ENCODE assay signal across 23 cellular contexts in genomic region chr1:151243683-151244216, GRCh38. TPM values are rescaled to one million over a fixed set of nuclear protein-coding genes. Genes with fewer than 3 reads are reported as not detected.
DNase-seq lines count a peak whose midpoint lies in the region; ATAC-seq and TF ChIP-seq lines count a peak whose summit lies in the region.
"Had no signal": no experiment of that assay in that cellular context is flagged by ENCODE, and none has a peak within 500 bp of the region (broad histone marks: within the 10 kb centered on the region; RNA-seq: fewer than 3 reads in every experiment).

No MANE protein-coding gene starts in this region.

- no peak overlapping the region for H3K27ac ChIP-seq in HEK293 (ENCODE audit: extremely low read depth, low read depth, low read length)
- H3K27ac ChIP-seq: RWPE1 had no signal

- ATAC-seq in activated naive CD8-positive, alpha-beta T cell treated with anti-CD3 and anti-CD28 coated beads, Interleukin-2, amount 50 U/mL, for 24 hours = no peak
- ATAC-seq: GM12878 had no signal

- no peaks in the 10 kb centered on the region for H3K4me1 Mint-ChIP-seq in activated naive CD8-positive, alpha-beta T cell treated with anti-CD3 and anti-CD28 coated beads for 36 hours
- H3K4me1 Mint-ChIP-seq in activated naive CD8-positive, alpha-beta T cell treated with anti-CD3 and anti-CD28 coated beads, Interleukin-2, amount 50 U/mL, for 24 hours = no peaks in the 10 kb centered on the region
- H3K4me1 Mint-ChIP-seq in chondrocyte (ENCODE audit: low read depth) = peaks cover 2% of the 10 kb centered on the region
- H3K4me1 Mint-ChIP-seq in progenitor cell of endocrine pancreas (ENCODE audit: low read depth) = no peaks in the 10 kb centered on the region
- H3K4me1 Mint-ChIP-seq: B cell, CD14-positive monocyte had no signal

- H3K36me3 ChIP-seq in HEK293 (ENCODE audit: control insufficient read depth in 2 of 2, insufficient read depth in 1 of 2, low read length in 2 of 2) = peaks cover 92 to 98% of the 10 kb centered on the region in 2 experiments

- no peaks in the 10 kb centered on the region for H3K27me3 Mint-ChIP-seq in activated naive CD8-positive, alpha-beta T cell treated with anti-CD3 and anti-CD28 coated beads for 36 hours
- H3K27me3 Mint-ChIP-seq in activated naive CD8-positive, alpha-beta T cell treated with anti-CD3 and anti-CD28 coated beads, Interleukin-2, amount 50 U/mL, for 24 hours = no peaks in the 10 kb centered on the region
- no peaks in the 10 kb centered on the region for H3K27me3 Mint-ChIP-seq in chondrocyte (ENCODE audit: low read depth)
- H3K27me3 Mint-ChIP-seq in progenitor cell of endocrine pancreas = no peaks in the 10 kb centered on the region
- H3K27me3 Mint-ChIP-seq: B cell had no signal

- intact Hi-C loops in head of caudate nucleus (cut with DNase I) = no loop called here

- CTCF ChIA-PET in HEK293 (lab: Yijun Ruan, JAX) = interaction anchor here (1.9 kb wide), 1 partner anchor 9 kb away, joined by 11 read pairs; no protein-coding TSS in a partner anchor

- no peak for TF ChIP-seq CTCF in HEK293 (tag by site-specific recombination; IDR thresholded peaks at IDR 0.05)
- TF ChIP-seq CTCF in chondrocyte (IDR thresholded peaks at IDR 0.05) = no peak
- no peak for TF ChIP-seq CTCF in progenitor cell of endocrine pancreas (IDR thresholded peaks at IDR 0.05; ENCODE audit: unreplicated experiment)

- no peaks in the 10 kb centered on the region for H3K9me3 Mint-ChIP-seq in activated naive CD8-positive, alpha-beta T cell treated with anti-CD3 and anti-CD28 coated beads for 36 hours
- H3K9me3 Mint-ChIP-seq in activated naive CD8-positive, alpha-beta T cell treated with anti-CD3 and anti-CD28 coated beads, Interleukin-2, amount 50 U/mL, for 24 hours = no peaks in the 10 kb centered on the region
- no peaks in the 10 kb centered on the region for H3K9me3 Mint-ChIP-seq in chondrocyte (ENCODE audit: low read depth)
- H3K9me3 Mint-ChIP-seq in progenitor cell of endocrine pancreas (ENCODE audit: low read depth) = no peaks in the 10 kb centered on the region

- POLR2A ChIA-PET in HEK293 (lab: Yijun Ruan, JAX) = no interaction called here

- no peak overlapping the region for H3K4me3 ChIP-seq in HEK293 (ENCODE audit: low read depth, low read length)
- H3K4me3 ChIP-seq: GM12878, MG63 had no signal

- no peak overlapping the region for H3K4me3 Mint-ChIP-seq in activated naive CD8-positive, alpha-beta T cell treated with anti-CD3 and anti-CD28 coated beads for 36 hours
- H3K4me3 Mint-ChIP-seq in activated naive CD8-positive, alpha-beta T cell treated with anti-CD3 and anti-CD28 coated beads, Interleukin-2, amount 50 U/mL, for 24 hours = no peak overlapping the region
- H3K4me3 Mint-ChIP-seq in chondrocyte (ENCODE audit: unreplicated experiment) (no peak overlapping the region), progenitor cell of endocrine pancreas (ENCODE audit: low read depth) (no peak overlapping the region)
- H3K4me3 Mint-ChIP-seq: B cell, CD14-positive monocyte had no signal

- no peaks in the 10 kb centered on the region for H3K4me1 ChIP-seq in HEK293 (ENCODE audit: control insufficient read depth, insufficient read depth, low read length)

- H3K27ac Mint-ChIP-seq in activated naive CD8-positive, alpha-beta T cell treated with anti-CD3 and anti-CD28 coated beads for 36 hours = peak overlapping the region; percentile 54
- no peak overlapping the region for H3K27ac Mint-ChIP-seq in activated naive CD8-positive, alpha-beta T cell treated with anti-CD3 and anti-CD28 coated beads, Interleukin-2, amount 50 U/mL, for 24 hours
- H3K27ac Mint-ChIP-seq in chondrocyte (ENCODE audit: unreplicated experiment) (peak overlapping the region; percentile 22), progenitor cell of endocrine pancreas (peak overlapping the region; percentile 45)
- H3K27ac Mint-ChIP-seq: B cell had no signal

- H3K36me3 Mint-ChIP-seq in activated naive CD8-positive, alpha-beta T cell treated with anti-CD3 and anti-CD28 coated beads for 36 hours = peaks cover 31% of the 10 kb centered on the region
- peaks cover 61% of the 10 kb centered on the region for H3K36me3 Mint-ChIP-seq in activated naive CD8-positive, alpha-beta T cell treated with anti-CD3 and anti-CD28 coated beads, Interleukin-2, amount 50 U/mL, for 24 hours (ENCODE audit: low read depth)
- H3K36me3 Mint-ChIP-seq in chondrocyte (ENCODE audit: low read depth) (peaks cover 45% of the 10 kb centered on the region), progenitor cell of endocrine pancreas (ENCODE audit: insufficient read depth) (peaks cover 42% of the 10 kb centered on the region)

- no peak for DNase-seq in activated naive CD8-positive, alpha-beta T cell treated with anti-CD3 and anti-CD28 coated beads for 36 hours
- DNase-seq in activated naive CD8-positive, alpha-beta T cell treated with anti-CD3 and anti-CD28 coated beads, Interleukin-2, amount 50 U/mL, for 24 hours = no peak
- DNase-seq in chondrocyte (ENCODE audit: low spot score) = no peak
- DNase-seq in progenitor cell of endocrine pancreas (ENCODE audit: low spot score, unreplicated experiment) = no peak
- DNase-seq in NCI-H1048 (lab: John Stamatoyannopoulos, UW) = no peak
- no peak for DNase-seq in NCI-H345 treated with DMSO at 0.1 percent for 48 hours (lab: John Stamatoyannopoulos, UW; ENCODE audit: unreplicated experiment)
- no peak for DNase-seq in head of caudate nucleus
- DNase-seq: DMS 273 treated with DMSO at 0.1 percent for 48 hours; DMS79 treated with DMSO at 0.1 percent for 48 hours; Kasumi-1; MG63; NCI-H1417 treated with DMSO at 0.1 percent for 48 hours; NCI-H187; NCI-H2107; NCI-H69; NK-92 treated with Interleukin-12 subunit alpha and Interleukin-12 subunit beta, amount 100 ng/mL, for 24 hours; SHP77 treated with DMSO at 0.1 percent for 48 hours; SK-N-SH had no signal

- no peaks in the 10 kb centered on the region for H3K9me3 ChIP-seq in HEK293 (ENCODE audit: control insufficient read depth, insufficient read depth, low read depth, low read length)
- H3K9me3 ChIP-seq: MG63, SK-N-SH had no signal

TF ChIP-seq in HEK293, 187 proteins besides CTCF, POLR2A, EP300 and RAD21 (continues in another document):
- TF ChIP-seq, protein P1, sequence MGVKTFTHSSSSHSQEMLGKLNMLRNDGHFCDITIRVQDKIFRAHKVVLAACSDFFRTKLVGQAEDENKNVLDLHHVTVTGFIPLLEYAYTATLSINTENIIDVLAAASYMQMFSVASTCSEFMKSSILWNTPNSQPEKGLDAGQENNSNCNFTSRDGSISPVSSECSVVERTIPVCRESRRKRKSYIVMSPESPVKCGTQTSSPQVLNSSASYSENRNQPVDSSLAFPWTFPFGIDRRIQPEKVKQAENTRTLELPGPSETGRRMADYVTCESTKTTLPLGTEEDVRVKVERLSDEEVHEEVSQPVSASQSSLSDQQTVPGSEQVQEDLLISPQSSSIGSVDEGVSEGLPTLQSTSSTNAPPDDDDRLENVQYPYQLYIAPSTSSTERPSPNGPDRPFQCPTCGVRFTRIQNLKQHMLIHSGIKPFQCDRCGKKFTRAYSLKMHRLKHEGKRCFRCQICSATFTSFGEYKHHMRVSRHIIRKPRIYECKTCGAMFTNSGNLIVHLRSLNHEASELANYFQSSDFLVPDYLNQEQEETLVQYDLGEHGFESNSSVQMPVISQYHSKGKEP (tag by site-specific recombination; IDR thresholded peaks at IDR 0.05) = no peak
- TF ChIP-seq ZNF354C (tag by site-specific recombination; IDR thresholded peaks at IDR 0.05; ENCODE audit: borderline replicate concordance, low read depth) (no peak), ZNF155 (tag by site-specific recombination; IDR thresholded peaks at IDR 0.05) (no peak), ZNF112 (tag by site-specific recombination; IDR thresholded peaks at IDR 0.05) (no peak), ZBTB17 (tag by site-specific recombination; IDR thresholded peaks at IDR 0.05) (no peak), SCRT1 (tag by site-specific recombination; IDR thresholded peaks at IDR 0.05; ENCODE audit: borderline replicate concordance) (peak; percentile 58; the same call in 1 of the 2 replicates)
- TF ChIP-seq, protein P2, sequence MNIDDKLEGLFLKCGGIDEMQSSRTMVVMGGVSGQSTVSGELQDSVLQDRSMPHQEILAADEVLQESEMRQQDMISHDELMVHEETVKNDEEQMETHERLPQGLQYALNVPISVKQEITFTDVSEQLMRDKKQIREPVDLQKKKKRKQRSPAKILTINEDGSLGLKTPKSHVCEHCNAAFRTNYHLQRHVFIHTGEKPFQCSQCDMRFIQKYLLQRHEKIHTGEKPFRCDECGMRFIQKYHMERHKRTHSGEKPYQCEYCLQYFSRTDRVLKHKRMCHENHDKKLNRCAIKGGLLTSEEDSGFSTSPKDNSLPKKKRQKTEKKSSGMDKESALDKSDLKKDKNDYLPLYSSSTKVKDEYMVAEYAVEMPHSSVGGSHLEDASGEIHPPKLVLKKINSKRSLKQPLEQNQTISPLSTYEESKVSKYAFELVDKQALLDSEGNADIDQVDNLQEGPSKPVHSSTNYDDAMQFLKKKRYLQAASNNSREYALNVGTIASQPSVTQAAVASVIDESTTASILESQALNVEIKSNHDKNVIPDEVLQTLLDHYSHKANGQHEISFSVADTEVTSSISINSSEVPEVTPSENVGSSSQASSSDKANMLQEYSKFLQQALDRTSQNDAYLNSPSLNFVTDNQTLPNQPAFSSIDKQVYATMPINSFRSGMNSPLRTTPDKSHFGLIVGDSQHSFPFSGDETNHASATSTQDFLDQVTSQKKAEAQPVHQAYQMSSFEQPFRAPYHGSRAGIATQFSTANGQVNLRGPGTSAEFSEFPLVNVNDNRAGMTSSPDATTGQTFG (tag by site-specific recombination; IDR thresholded peaks at IDR 0.05; ENCODE audit: borderline replicate concordance) = no peak

RNA-seq across cellular contexts. Expression of gene PSMD4, which starts 10.8 kb away (rescaled TPM):
- total RNA-seq in activated naive CD8-positive, alpha-beta T cell treated with anti-CD3 and anti-CD28 coated beads for 36 hours = 100 to 1,000 TPM; 217 to 249 TPM
- total RNA-seq in chondrocyte = 111 to 144 TPM (median 113 TPM) in 3 replicates
- total RNA-seq in progenitor cell of endocrine pancreas = 163 and 177 TPM in 2 replicates

RNA-seq across cellular contexts. Expression of gene ZNF687, which starts 38.3 kb away (rescaled TPM):
- 10 to 100 TPM; 27.0 to 29.9 TPM for total RNA-seq in activated naive CD8-positive, alpha-beta T cell treated with anti-CD3 and anti-CD28 coated beads for 36 hours
- total RNA-seq in chondrocyte = 17.5 to 19.3 TPM (median 18.6 TPM) in 3 replicates
- 43.0 and 45.0 TPM in 2 replicates for total RNA-seq in progenitor cell of endocrine pancreas

RNA-seq across cellular contexts. Expression of gene PIP5K1A, which starts 45.4 kb away (rescaled TPM):
- 10 to 100 TPM; 70.0 to 72.3 TPM for total RNA-seq in activated naive CD8-positive, alpha-beta T cell treated with anti-CD3 and anti-CD28 coated beads for 36 hours
- 72.8 to 89.9 TPM (median 80.0 TPM) in 3 replicates for total RNA-seq in chondrocyte
- total RNA-seq in progenitor cell of endocrine pancreas = 84.0 and 95.5 TPM in 2 replicates

RNA-seq across cellular contexts. Expression of gene VPS72, which starts 53.8 kb away (rescaled TPM):
- 10 to 100 TPM; 66.4 to 79.1 TPM for total RNA-seq in activated naive CD8-positive, alpha-beta T cell treated with anti-CD3 and anti-CD28 coated beads for 36 hours
- total RNA-seq in chondrocyte = 40.4 to 70.5 TPM (median 64.0 TPM) in 3 replicates
- 110 and 119 TPM in 2 replicates for total RNA-seq in progenitor cell of endocrine pancreas
